ENCODE assay signal across 1 cellular context in the genomic region with DNA sequence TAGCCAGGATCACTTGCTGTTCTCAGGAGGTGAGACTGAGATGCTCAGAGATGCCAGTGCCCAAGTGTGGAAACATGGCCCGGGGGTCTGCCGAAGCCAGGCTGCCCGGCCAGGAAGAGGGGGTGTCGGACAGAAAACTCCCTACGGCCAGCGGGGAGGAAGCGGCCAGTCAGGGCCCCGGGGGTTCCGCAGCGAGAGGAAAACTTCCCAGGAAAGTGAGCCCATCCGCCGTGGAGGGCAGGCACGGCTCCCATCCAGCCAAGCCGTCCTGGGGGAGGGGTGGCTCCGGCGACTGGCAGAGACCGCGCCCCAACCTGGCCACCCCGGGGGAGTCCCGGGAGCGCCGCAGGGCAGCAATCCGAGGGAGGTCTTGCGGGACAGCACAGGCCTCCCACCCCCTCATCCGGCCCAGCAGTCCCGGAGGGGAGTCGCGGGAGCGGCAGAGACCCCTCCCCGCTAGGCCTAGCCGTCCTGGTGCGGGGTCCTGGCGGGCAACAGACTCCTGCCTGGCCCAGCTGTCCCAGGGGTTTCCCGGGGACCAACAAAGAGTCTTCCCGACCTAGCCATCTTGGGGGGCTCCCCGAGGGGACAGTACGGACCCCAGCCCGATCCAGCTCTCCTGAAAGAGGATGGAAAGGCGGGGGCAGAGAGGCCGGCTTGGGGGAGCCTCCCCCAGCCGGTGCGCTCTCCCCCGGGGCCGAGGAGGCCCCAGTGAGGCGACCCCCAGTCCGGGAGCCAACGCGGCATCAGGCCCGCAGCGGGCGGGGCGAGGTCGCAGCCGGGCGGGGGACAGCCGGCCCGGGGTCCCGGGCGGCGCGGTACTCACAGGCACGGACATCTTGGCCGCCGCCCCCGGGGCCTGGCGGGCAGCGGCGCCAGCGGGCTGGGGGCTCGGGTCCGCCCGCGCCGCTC.
TF ChIP-seq lines count a peak whose summit lies in the region.

No MANE protein-coding gene starts in this region.

TF ChIP-seq in HepG2, 621 proteins besides CTCF, POLR2A, EP300 and RAD21 (continued from another document and continues in another):
- TF ChIP-seq, protein P1, sequence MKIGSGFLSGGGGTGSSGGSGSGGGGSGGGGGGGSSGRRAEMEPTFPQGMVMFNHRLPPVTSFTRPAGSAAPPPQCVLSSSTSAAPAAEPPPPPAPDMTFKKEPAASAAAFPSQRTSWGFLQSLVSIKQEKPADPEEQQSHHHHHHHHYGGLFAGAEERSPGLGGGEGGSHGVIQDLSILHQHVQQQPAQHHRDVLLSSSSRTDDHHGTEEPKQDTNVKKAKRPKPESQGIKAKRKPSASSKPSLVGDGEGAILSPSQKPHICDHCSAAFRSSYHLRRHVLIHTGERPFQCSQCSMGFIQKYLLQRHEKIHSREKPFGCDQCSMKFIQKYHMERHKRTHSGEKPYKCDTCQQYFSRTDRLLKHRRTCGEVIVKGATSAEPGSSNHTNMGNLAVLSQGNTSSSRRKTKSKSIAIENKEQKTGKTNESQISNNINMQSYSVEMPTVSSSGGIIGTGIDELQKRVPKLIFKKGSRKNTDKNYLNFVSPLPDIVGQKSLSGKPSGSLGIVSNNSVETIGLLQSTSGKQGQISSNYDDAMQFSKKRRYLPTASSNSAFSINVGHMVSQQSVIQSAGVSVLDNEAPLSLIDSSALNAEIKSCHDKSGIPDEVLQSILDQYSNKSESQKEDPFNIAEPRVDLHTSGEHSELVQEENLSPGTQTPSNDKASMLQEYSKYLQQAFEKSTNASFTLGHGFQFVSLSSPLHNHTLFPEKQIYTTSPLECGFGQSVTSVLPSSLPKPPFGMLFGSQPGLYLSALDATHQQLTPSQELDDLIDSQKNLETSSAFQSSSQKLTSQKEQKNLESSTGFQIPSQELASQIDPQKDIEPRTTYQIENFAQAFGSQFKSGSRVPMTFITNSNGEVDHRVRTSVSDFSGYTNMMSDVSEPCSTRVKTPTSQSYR (CRISPR knock-in tag; IDR thresholded peaks at IDR 0.05; ENCODE audit: borderline replicate concordance): peak; percentile 70; the same call in 1 of the 2 replicates
- TF ChIP-seq, protein P2, sequence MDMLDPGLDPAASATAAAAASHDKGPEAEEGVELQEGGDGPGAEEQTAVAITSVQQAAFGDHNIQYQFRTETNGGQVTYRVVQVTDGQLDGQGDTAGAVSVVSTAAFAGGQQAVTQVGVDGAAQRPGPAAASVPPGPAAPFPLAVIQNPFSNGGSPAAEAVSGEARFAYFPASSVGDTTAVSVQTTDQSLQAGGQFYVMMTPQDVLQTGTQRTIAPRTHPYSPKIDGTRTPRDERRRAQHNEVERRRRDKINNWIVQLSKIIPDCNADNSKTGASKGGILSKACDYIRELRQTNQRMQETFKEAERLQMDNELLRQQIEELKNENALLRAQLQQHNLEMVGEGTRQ (IDR thresholded peaks at IDR 0.05; ENCODE audit: low read depth, low read length): no peak
- TF ChIP-seq, protein P2 (CRISPR knock-in tag; IDR thresholded peaks at IDR 0.05; ENCODE audit: borderline replicate concordance): no peak
- TF ChIP-seq, protein P3, sequence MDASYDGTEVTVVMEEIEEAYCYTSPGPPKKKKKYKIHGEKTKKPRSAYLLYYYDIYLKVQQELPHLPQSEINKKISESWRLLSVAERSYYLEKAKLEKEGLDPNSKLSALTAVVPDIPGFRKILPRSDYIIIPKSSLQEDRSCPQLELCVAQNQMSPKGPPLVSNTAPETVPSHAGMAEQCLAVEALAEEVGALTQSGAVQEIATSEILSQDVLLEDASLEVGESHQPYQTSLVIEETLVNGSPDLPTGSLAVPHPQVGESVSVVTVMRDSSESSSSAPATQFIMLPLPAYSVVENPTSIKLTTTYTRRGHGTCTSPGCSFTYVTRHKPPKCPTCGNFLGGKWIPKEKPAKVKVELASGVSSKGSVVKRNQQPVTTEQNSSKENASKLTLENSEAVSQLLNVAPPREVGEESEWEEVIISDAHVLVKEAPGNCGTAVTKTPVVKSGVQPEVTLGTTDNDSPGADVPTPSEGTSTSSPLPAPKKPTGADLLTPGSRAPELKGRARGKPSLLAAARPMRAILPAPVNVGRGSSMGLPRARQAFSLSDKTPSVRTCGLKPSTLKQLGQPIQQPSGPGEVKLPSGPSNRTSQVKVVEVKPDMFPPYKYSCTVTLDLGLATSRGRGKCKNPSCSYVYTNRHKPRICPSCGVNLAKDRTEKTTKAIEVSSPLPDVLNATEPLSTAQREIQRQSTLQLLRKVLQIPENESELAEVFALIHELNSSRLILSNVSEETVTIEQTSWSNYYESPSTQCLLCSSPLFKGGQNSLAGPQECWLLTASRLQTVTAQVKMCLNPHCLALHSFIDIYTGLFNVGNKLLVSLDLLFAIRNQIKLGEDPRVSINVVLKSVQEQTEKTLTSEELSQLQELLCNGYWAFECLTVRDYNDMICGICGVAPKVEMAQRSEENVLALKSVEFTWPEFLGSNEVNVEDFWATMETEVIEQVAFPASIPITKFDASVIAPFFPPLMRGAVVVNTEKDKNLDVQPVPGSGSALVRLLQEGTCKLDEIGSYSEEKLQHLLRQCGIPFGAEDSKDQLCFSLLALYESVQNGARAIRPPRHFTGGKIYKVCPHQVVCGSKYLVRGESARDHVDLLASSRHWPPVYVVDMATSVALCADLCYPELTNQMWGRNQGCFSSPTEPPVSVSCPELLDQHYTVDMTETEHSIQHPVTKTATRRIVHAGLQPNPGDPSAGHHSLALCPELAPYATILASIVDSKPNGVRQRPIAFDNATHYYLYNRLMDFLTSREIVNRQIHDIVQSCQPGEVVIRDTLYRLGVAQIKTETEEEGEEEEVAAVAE (CRISPR knock-in tag; IDR thresholded peaks at IDR 0.05; ENCODE audit: borderline replicate concordance): no peak
- TF ChIP-seq, protein P4, sequence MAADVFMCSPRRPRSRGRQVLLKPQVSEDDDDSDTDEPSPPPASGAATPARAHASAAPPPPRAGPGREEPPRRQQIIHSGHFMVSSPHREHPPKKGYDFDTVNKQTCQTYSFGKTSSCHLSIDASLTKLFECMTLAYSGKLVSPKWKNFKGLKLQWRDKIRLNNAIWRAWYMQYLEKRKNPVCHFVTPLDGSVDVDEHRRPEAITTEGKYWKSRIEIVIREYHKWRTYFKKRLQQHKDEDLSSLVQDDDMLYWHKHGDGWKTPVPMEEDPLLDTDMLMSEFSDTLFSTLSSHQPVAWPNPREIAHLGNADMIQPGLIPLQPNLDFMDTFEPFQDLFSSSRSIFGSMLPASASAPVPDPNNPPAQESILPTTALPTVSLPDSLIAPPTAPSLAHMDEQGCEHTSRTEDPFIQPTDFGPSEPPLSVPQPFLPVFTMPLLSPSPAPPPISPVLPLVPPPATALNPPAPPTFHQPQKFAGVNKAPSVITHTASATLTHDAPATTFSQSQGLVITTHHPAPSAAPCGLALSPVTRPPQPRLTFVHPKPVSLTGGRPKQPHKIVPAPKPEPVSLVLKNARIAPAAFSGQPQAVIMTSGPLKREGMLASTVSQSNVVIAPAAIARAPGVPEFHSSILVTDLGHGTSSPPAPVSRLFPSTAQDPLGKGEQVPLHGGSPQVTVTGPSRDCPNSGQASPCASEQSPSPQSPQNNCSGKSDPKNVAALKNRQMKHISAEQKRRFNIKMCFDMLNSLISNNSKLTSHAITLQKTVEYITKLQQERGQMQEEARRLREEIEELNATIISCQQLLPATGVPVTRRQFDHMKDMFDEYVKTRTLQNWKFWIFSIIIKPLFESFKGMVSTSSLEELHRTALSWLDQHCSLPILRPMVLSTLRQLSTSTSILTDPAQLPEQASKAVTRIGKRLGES (CRISPR knock-in tag; IDR thresholded peaks at IDR 0.05; ENCODE audit: borderline replicate concordance): no peak
- no peak for TF ChIP-seq RORA (CRISPR knock-in tag; IDR thresholded peaks at IDR 0.05)
- TF ChIP-seq CHD2 (IDR thresholded peaks at IDR 0.05; ENCODE audit: low read depth, low read length): no peak
- TF ChIP-seq ZNF354B (CRISPR knock-in tag; IDR thresholded peaks at IDR 0.05): no peak
- TF ChIP-seq, protein P5, sequence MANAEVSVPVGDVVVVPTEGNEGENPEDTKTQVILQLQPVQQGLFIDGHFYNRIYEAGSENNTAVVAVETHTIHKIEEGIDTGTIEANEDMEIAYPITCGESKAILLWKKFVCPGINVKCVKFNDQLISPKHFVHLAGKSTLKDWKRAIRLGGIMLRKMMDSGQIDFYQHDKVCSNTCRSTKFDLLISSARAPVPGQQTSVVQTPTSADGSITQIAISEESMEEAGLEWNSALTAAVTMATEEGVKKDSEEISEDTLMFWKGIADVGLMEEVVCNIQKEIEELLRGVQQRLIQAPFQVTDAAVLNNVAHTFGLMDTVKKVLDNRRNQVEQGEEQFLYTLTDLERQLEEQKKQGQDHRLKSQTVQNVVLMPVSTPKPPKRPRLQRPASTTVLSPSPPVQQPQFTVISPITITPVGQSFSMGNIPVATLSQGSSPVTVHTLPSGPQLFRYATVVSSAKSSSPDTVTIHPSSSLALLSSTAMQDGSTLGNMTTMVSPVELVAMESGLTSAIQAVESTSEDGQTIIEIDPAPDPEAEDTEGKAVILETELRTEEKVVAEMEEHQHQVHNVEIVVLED (CRISPR knock-in tag; IDR thresholded peaks at IDR 0.05; ENCODE audit: borderline replicate concordance): no peak
- no peak for TF ChIP-seq JUND (CRISPR knock-in tag; IDR thresholded peaks at IDR 0.05)
- no peak for TF ChIP-seq AHR (CRISPR knock-in tag; IDR thresholded peaks at IDR 0.05)
- no peak for TF ChIP-seq ZSCAN22 (CRISPR knock-in tag; IDR thresholded peaks at IDR 0.05)
- TF ChIP-seq, protein P6, sequence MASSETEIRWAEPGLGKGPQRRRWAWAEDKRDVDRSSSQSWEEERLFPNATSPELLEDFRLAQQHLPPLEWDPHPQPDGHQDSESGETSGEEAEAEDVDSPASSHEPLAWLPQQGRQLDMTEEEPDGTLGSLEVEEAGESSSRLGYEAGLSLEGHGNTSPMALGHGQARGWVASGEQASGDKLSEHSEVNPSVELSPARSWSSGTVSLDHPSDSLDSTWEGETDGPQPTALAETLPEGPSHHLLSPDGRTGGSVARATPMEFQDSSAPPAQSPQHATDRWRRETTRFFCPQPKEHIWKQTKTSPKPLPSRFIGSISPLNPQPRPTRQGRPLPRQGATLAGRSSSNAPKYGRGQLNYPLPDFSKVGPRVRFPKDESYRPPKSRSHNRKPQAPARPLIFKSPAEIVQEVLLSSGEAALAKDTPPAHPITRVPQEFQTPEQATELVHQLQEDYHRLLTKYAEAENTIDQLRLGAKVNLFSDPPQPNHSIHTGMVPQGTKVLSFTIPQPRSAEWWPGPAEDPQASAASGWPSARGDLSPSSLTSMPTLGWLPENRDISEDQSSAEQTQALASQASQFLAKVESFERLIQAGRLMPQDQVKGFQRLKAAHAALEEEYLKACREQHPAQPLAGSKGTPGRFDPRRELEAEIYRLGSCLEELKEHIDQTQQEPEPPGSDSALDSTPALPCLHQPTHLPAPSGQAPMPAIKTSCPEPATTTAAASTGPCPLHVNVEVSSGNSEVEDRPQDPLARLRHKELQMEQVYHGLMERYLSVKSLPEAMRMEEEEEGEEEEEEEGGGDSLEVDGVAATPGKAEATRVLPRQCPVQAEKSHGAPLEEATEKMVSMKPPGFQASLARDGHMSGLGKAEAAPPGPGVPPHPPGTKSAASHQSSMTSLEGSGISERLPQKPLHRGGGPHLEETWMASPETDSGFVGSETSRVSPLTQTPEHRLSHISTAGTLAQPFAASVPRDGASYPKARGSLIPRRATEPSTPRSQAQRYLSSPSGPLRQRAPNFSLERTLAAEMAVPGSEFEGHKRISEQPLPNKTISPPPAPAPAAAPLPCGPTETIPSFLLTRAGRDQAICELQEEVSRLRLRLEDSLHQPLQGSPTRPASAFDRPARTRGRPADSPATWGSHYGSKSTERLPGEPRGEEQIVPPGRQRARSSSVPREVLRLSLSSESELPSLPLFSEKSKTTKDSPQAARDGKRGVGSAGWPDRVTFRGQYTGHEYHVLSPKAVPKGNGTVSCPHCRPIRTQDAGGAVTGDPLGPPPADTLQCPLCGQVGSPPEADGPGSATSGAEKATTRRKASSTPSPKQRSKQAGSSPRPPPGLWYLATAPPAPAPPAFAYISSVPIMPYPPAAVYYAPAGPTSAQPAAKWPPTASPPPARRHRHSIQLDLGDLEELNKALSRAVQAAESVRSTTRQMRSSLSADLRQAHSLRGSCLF (CRISPR knock-in tag; IDR thresholded peaks at IDR 0.05; ENCODE audit: borderline replicate concordance): no peak
- no peak for TF ChIP-seq ZNF234 (CRISPR knock-in tag; conservative IDR thresholded peaks at IDR 0.05)
- TF ChIP-seq, protein P7, sequence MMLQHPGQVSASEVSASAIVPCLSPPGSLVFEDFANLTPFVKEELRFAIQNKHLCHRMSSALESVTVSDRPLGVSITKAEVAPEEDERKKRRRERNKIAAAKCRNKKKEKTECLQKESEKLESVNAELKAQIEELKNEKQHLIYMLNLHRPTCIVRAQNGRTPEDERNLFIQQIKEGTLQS (CRISPR knock-in tag; IDR thresholded peaks at IDR 0.05): 0 out of 2 replicates have a peak, but pooled peaks have one; percentile 10
- TF ChIP-seq SMARCC2 (IDR thresholded peaks at IDR 0.05): no peak
- no peak for TF ChIP-seq ZNF629 (CRISPR knock-in tag; conservative IDR thresholded peaks at IDR 0.05)
- TF ChIP-seq SKI (IDR thresholded peaks at IDR 0.05; ENCODE audit: partially characterized antibody): no peak
- TF ChIP-seq ZFP1 (CRISPR knock-in tag; IDR thresholded peaks at IDR 0.05): no peak
- no peak for TF ChIP-seq ZNF782 (CRISPR knock-in tag; IDR thresholded peaks at IDR 0.05; ENCODE audit: borderline replicate concordance)
- TF ChIP-seq SP4 (CRISPR knock-in tag; IDR thresholded peaks at IDR 0.05): no peak
- no peak for TF ChIP-seq ZZZ3 (CRISPR knock-in tag; IDR thresholded peaks at IDR 0.05; ENCODE audit: borderline replicate concordance)
- no peak for TF ChIP-seq GABPA (IDR thresholded peaks at IDR 0.05; ENCODE audit: low read depth, low read length)
- no peak for TF ChIP-seq GABPA (CRISPR knock-in tag; IDR thresholded peaks at IDR 0.05; ENCODE audit: low read depth)
- 0 out of 2 replicates have a peak, but pooled peaks have one; percentile 28 for TF ChIP-seq SIN3A (IDR thresholded peaks at IDR 0.05; ENCODE audit: borderline replicate concordance, low read depth, low read length)
- TF ChIP-seq ZNF558 (CRISPR knock-in tag; IDR thresholded peaks at IDR 0.05; ENCODE audit: borderline replicate concordance): peak; percentile 63; the same call in 1 of the 2 replicates
- no peak for TF ChIP-seq ZNF550 (CRISPR knock-in tag; IDR thresholded peaks at IDR 0.05; ENCODE audit: borderline replicate concordance)
- no peak for TF ChIP-seq ZNF883 (CRISPR knock-in tag; IDR thresholded peaks at IDR 0.05; ENCODE audit: not compliant biosample characterization)
- TF ChIP-seq NR2F1 (CRISPR knock-in tag; IDR thresholded peaks at IDR 0.05): no peak
- TF ChIP-seq KDM5B (CRISPR knock-in tag; IDR thresholded peaks at IDR 0.05; ENCODE audit: borderline replicate concordance): peak; percentile 66
- TF ChIP-seq, protein P8, sequence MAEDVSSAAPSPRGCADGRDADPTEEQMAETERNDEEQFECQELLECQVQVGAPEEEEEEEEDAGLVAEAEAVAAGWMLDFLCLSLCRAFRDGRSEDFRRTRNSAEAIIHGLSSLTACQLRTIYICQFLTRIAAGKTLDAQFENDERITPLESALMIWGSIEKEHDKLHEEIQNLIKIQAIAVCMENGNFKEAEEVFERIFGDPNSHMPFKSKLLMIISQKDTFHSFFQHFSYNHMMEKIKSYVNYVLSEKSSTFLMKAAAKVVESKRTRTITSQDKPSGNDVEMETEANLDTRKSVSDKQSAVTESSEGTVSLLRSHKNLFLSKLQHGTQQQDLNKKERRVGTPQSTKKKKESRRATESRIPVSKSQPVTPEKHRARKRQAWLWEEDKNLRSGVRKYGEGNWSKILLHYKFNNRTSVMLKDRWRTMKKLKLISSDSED (CRISPR knock-in tag; IDR thresholded peaks at IDR 0.05): no peak
- TF ChIP-seq FOXK2 (IDR thresholded peaks at IDR 0.05): no peak
